ENCODE assay signal across 21 cellular contexts in genomic region chr18:70650878-70651277, GRCh38.
"Had no signal": no experiment of that assay in that cellular context is flagged by ENCODE, and none has a peak within 500 bp of the region (broad histone marks: within the 10 kb centered on the region; RNA-seq: fewer than 3 reads in every experiment).

No MANE protein-coding gene starts in this region.

- ATAC-seq: activated T-helper 17 cell treated with anti-CD3 and anti-CD28 coated beads, Interleukin-2, amount 50 U/mL, for 72 hours; foreskin keratinocyte; left lung; stimulated activated naive B cell treated with anti-CD40 and anti-IgM and Interleukin-4, amounts not matched to agents 10 μg/mL and 1 μg/mL and 100 μg/mL, for 72 hours; upper lobe of right lung; WTC11 had no signal

- H3K27ac Mint-ChIP-seq: activated T-helper 17 cell treated with anti-CD3 and anti-CD28 coated beads, Interleukin-2, amount 50 U/mL, for 72 hours; progenitor cell of endocrine pancreas; stimulated activated naive B cell treated with anti-CD40 and anti-IgM and Interleukin-4, amounts not matched to agents 10 μg/mL and 1 μg/mL and 100 μg/mL, for 72 hours; WTC11 had no signal

- FAIRE-seq: colon had no signal

- H3K36me3 Mint-ChIP-seq: naive B cell; stimulated activated naive B cell treated with anti-CD40 and anti-IgM and Interleukin-4, amounts not matched to agents 10 μg/mL and 1 μg/mL and 100 μg/mL, for 72 hours had no signal

- H3K27me3 Mint-ChIP-seq: activated T-helper 17 cell treated with anti-CD3 and anti-CD28 coated beads, Interleukin-2, amount 50 U/mL, for 72 hours; central memory CD8-positive, alpha-beta T cell; naive B cell; progenitor cell of endocrine pancreas; stimulated activated naive B cell treated with anti-CD40 and anti-IgM and Interleukin-4, amounts not matched to agents 10 μg/mL and 1 μg/mL and 100 μg/mL, for 72 hours had no signal

- H3K4me1 Mint-ChIP-seq: central memory CD8-positive, alpha-beta T cell; naive B cell; stimulated activated naive B cell treated with anti-CD40 and anti-IgM and Interleukin-4, amounts not matched to agents 10 μg/mL and 1 μg/mL and 100 μg/mL, for 72 hours; WTC11 had no signal

- DNase-seq: activated CD4-positive, alpha-beta T cell treated with anti-CD3 and anti-CD28 coated beads, Interleukin-2, amount 50 U/mL, for 48 hours; amniotic stem cell; effector memory CD4-positive, alpha-beta T cell; foreskin keratinocyte; immature natural killer cell; left lung; naive B cell; retina; sigmoid colon; stimulated activated CD4-positive, alpha-beta T cell treated with anti-CD3 and anti-CD28 coated beads, Interleukin-15, amount 100 ng/mL, for 24 hours; stimulated activated CD4-positive, alpha-beta T cell treated with anti-CD3 and anti-CD28 coated beads, Interleukin-2, amount 100 ng/mL, for 48 hours; stimulated activated CD8-positive, alpha-beta memory T cell treated with anti-CD3 and anti-CD28 coated beads, Interleukin-4, amount 100 ng/mL, for 48 hours; stimulated activated naive B cell treated with anti-CD40 and anti-IgM and Interleukin-4, amounts not matched to agents 10 μg/mL and 1 μg/mL and 100 μg/mL, for 72 hours; T-helper 9 cell; thyroid gland; upper lobe of right lung had no signal

- H3K4me3 Mint-ChIP-seq: activated T-helper 17 cell treated with anti-CD3 and anti-CD28 coated beads, Interleukin-2, amount 50 U/mL, for 72 hours; central memory CD8-positive, alpha-beta T cell; naive B cell; stimulated activated naive B cell treated with anti-CD40 and anti-IgM and Interleukin-4, amounts not matched to agents 10 μg/mL and 1 μg/mL and 100 μg/mL, for 72 hours; WTC11 had no signal
